Comparison of ENCODE assay signal across 1 cellular context in the genomic region with DNA sequence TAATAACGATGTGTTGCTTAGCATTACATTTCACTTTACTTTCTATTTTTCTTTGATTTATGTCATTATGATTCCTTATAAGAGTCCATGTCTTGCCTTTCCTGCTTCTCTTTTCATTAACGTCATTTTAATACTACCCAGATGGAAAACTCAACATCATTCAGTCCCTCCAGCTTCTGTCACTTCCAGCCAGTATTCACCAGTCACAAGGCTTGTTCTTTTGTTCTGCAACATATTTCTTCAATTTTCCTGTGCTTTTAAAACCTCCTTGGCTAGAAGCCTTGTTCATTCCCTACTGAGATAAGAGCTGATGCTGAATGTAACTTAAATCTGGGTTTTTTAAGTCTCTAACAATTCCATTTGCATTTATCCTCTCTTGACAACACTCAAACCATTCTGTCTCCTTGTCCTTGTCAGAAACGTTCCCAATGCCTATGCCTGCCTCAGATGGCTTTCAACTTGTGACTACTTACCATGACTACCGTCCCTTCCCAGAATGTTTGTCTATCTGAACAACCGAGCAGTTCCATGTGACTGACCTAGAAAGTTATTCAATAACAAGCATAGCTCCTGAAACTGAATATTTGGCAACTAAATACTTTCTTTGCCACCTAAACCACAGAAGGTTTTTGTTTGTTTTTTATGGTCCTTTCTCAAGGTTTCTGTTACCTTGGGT.
TF ChIP-seq lines count a peak whose summit lies in the region.

No MANE protein-coding gene starts in this region.

TF ChIP-seq in H1, 55 proteins besides CTCF, POLR2A, EP300 and RAD21 (continued from another document):
- no peak for TF ChIP-seq BRCA1 (IDR thresholded peaks at IDR 0.05; ENCODE audit: low read depth, low read length)
- TF ChIP-seq ZNF274 (IDR thresholded peaks at IDR 0.05; ENCODE audit: borderline replicate concordance, extremely low read depth, low read length) = no peak
- TF ChIP-seq KDM5A (IDR thresholded peaks at IDR 0.05; ENCODE audit: low read length) = no peak
